In genomic region chr1:109483658-109484518, GRCh38 we compare ENCODE assay signal across 8 cellular contexts. TPM values are rescaled to one million over a fixed set of nuclear protein-coding genes. Genes with fewer than 3 reads are reported as not detected.
DNase-seq lines count a peak whose midpoint lies in the region; ATAC-seq and TF ChIP-seq lines count a peak whose summit lies in the region.

A gene with protein sequence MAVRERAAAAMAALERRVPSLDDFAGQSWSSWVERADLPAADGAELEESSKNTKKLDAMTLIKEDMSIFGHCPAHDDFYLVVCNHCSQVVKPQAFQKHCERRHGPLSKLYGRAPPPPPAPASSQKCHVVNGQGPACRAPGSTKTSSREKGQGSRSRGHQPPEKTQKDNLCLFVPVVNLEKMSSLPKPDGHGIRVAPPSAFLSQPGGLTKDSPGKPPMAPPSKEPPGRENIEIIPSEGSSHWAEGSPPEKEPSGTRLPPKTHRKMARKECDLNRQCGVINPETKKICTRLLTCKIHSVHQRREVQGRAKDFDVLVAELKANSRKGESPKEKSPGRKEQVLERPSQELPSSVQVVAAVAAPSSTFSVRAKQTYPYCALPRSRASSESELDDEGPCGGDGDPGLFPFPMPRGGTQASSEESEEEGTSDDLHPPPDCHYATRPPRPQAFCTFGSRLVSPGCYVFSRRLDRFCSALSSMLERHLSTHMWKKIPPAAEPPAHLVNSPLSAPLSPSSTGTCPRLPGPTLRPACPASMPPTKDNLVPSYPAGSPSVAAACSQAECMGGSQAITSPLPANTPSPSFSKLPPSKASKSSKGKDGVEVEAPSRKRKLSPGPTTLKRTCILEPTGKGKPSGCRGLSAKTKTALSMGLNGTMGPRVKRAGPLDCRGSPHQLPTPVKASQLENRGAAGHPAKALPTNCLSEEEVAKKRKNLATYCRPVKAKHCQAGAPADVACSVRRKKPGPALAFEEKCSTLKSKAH (plus strand): TSS chr1:109483905. CDS start chr1:109483954, 49 bp downstream.

- peaks cover 21% of the 10 kb centered on the region for H3K27me3 Mint-ChIP-seq in activated T-helper 2 cell treated with anti-CD3 and anti-CD28 coated beads, Interferon-gamma antibody, Interleukin-2, Interleukin-4, amounts not matched to agents 10 μg/mL and 5 μg/mL and 100 μg/mL, durations not matched to agents 14 hours and 24 hours and 36 hours (ENCODE audit: low read depth)
- peaks cover 29% of the 10 kb centered on the region for H3K27me3 Mint-ChIP-seq in nephron (ENCODE audit: low read depth)

- H3K4me3 Mint-ChIP-seq in activated T-helper 2 cell treated with anti-CD3 and anti-CD28 coated beads, Interferon-gamma antibody, Interleukin-2, Interleukin-4, amounts not matched to agents 10 μg/mL and 5 μg/mL and 100 μg/mL, durations not matched to agents 14 hours and 24 hours and 36 hours (ENCODE audit: low read depth) = peak within 1 kb of the TSS; percentile 91
- peak within 1 kb of the TSS; percentile 92 to 98 (median 94) for H3K4me3 Mint-ChIP-seq in nephron

- H3K27ac ChIP-seq in RWPE1 = peak within 1 kb of the TSS; percentile 82

- CTCF ChIA-PET in RWPE1 (lab: Yijun Ruan, JAX) = interaction anchor here (0.7 to 1.6 kb wide), 4 partner anchors 9 to 430 kb away, joined by 3 to 4 read pairs (median 4); partner anchors contain the start of gene CYB561D1

- DNase-seq in EH (ENCODE audit: low read depth) (peak; percentile 92), H4 (ENCODE audit: low spot score) (peak; percentile 84), LoVo (ENCODE audit: low spot score) (peak; percentile 93), RWPE1 (ENCODE audit: low spot score) (peak; percentile 99), fibroblast of peridontal ligament (ENCODE audit: extremely low read depth) (peak; percentile 87)
- DNase-seq in activated T-helper 2 cell treated with anti-CD3 and anti-CD28 coated beads, Interferon-gamma antibody, Interleukin-2, Interleukin-4, amounts not matched to agents 10 μg/mL and 5 μg/mL and 100 μg/mL, durations not matched to agents 14 hours and 24 hours and 36 hours (ENCODE audit: low spot score) = peak; percentile 86
- DNase-seq in stimulated activated naive CD8-positive, alpha-beta T cell treated with anti-CD3 and anti-CD28 coated beads, Interleukin-15, Interleukin-2, amounts not matched to agents 100 U/mL and 50 U/mL, for 24 hours = peak; percentile 91

- H3K36me3 Mint-ChIP-seq in activated T-helper 2 cell treated with anti-CD3 and anti-CD28 coated beads, Interferon-gamma antibody, Interleukin-2, Interleukin-4, amounts not matched to agents 10 μg/mL and 5 μg/mL and 100 μg/mL, durations not matched to agents 14 hours and 24 hours and 36 hours (ENCODE audit: low read depth) = peaks cover 26% of the 10 kb centered on the region
- H3K36me3 Mint-ChIP-seq in nephron (ENCODE audit: low read depth) = peaks cover 15% of the 10 kb centered on the region

- peak; percentile 76 for ATAC-seq in stimulated activated naive CD8-positive, alpha-beta T cell treated with anti-CD3 and anti-CD28 coated beads, Interleukin-15, Interleukin-2, amounts not matched to agents 100 U/mL and 50 U/mL, for 24 hours

- no peaks in the 10 kb centered on the region for H3K9me3 Mint-ChIP-seq in activated T-helper 2 cell treated with anti-CD3 and anti-CD28 coated beads, Interferon-gamma antibody, Interleukin-2, Interleukin-4, amounts not matched to agents 10 μg/mL and 5 μg/mL and 100 μg/mL, durations not matched to agents 14 hours and 24 hours and 36 hours
- no peaks in the 10 kb centered on the region for H3K9me3 Mint-ChIP-seq in nephron

- TF ChIP-seq CTCF in RWPE1 (conservative IDR thresholded peaks at IDR 0.05; ENCODE audit: low read depth) (no peak), nephron (IDR thresholded peaks at IDR 0.05; ENCODE audit: unreplicated experiment in 3 of 3) (no peak)

- intact Hi-C loops in activated T-helper 2 cell treated with anti-CD3 and anti-CD28 coated beads, Interferon-gamma antibody, Interleukin-2, Interleukin-4, amounts not matched to agents 10 μg/mL and 5 μg/mL and 100 μg/mL, durations not matched to agents 14 hours and 24 hours and 36 hours (cut with micrococcal nuclease) = loop anchor here (1.0 to 5.0 kb wide), 3 partner anchors 10 to 133 kb away; partner anchors contain the start of genes AMPD2, CYB561D1, GNAT2 and PSMA5

- peaks cover 30% of the 10 kb centered on the region for H3K4me1 Mint-ChIP-seq in activated T-helper 2 cell treated with anti-CD3 and anti-CD28 coated beads, Interferon-gamma antibody, Interleukin-2, Interleukin-4, amounts not matched to agents 10 μg/mL and 5 μg/mL and 100 μg/mL, durations not matched to agents 14 hours and 24 hours and 36 hours (ENCODE audit: low read depth)
- peaks cover 25% of the 10 kb centered on the region for H3K4me1 Mint-ChIP-seq in nephron

- POLR2A ChIA-PET in RWPE1 (lab: Yijun Ruan, JAX; ENCODE audit: low non-redundant PET) = interaction anchor here (1.0 kb wide), 1 partner anchor 65 kb away, joined by 3 read pairs; the partner anchor contains the start of gene GNAI3

- peak within 1 kb of the TSS; percentile 86 for H3K27ac Mint-ChIP-seq in activated T-helper 2 cell treated with anti-CD3 and anti-CD28 coated beads, Interferon-gamma antibody, Interleukin-2, Interleukin-4, amounts not matched to agents 10 μg/mL and 5 μg/mL and 100 μg/mL, durations not matched to agents 14 hours and 24 hours and 36 hours
- peak within 1 kb of the TSS; percentile 87 to 97 (median 90) for H3K27ac Mint-ChIP-seq in nephron

RNA-seq across cellular contexts. Expression of the gene that starts here (rescaled TPM):
- total RNA-seq in H4 (2014; rRNA removed; shearing (Covaris generic)) = 1.0 and 1.9 TPM in 2 replicates
- total RNA-seq in activated T-helper 2 cell treated with anti-CD3 and anti-CD28 coated beads, Interferon-gamma antibody, Interleukin-2, Interleukin-4, amounts not matched to agents 10 μg/mL and 5 μg/mL and 100 μg/mL, durations not matched to agents 14 hours and 24 hours and 36 hours = 11.9 and 12.9 TPM in 2 replicates

Comparison
In these comparisons a context has a peak if more than half of its experiments do, and no peak if none do; other contexts are left out.
1. Peak in every context shown above with its lines: DNase-seq, ATAC-seq and H3K27ac ChIP-seq.